In genomic region chr1:21302747-21303715, GRCh38 we compare ENCODE assay signal across 8 cellular contexts. TPM values are rescaled to one million over a fixed set of nuclear protein-coding genes. Genes with fewer than 3 reads are reported as not detected.
A peak's percentile ranks its signal among the peaks of the same experiment; 100 is the strongest.
DNase-seq lines count a peak whose midpoint lies in the region; ATAC-seq lines count a peak whose summit lies in the region.

No MANE protein-coding gene starts in this region.

- no peaks in the 10 kb centered on the region for H3K9me3 Mint-ChIP-seq in effector memory CD8-positive, alpha-beta T cell

- H3K4me2 ChIP-seq in BLaER1 treated with 17β-estradiol and CSF1 and Interleukin-3, amounts not matched to agents 10 nM and 100 nM = peak overlapping the region in 7 of 11 experiments; percentile 3 to 31 (median 13); a peak in 10 of 22 replicates

- peak overlapping the region in 2 of 11 experiments; percentile 1 to 8; a peak in 2 of 22 replicates for H3K9ac ChIP-seq in BLaER1 treated with 17β-estradiol and CSF1 and Interleukin-3, amounts not matched to agents 10 nM and 100 nM

- H4K20me1 ChIP-seq in BLaER1 treated with 17β-estradiol and CSF1 and Interleukin-3, amounts not matched to agents 10 nM and 100 nM = peaks cover 0 to 33% (median 4%) of the 10 kb centered on the region in 11 experiments; a peak in 9 of 22 replicates

- H3K36me3 Mint-ChIP-seq in effector memory CD8-positive, alpha-beta T cell (ENCODE audit: insufficient read depth) = peaks cover 16% of the 10 kb centered on the region

- H3K4me3 Mint-ChIP-seq in effector memory CD8-positive, alpha-beta T cell = peak overlapping the region in 1 of 2 donors; percentile 7

- no peak for ATAC-seq in effector memory CD8-positive, alpha-beta T cell (replicated peaks)
- ATAC-seq in HG03139 (IDR thresholded peaks at IDR 0.05; ENCODE audit: unreplicated experiment) (no peak), GM21447 (IDR thresholded peaks at IDR 0.05; ENCODE audit: unreplicated experiment) (no peak)

- no peak overlapping the region for H3K4me3 ChIP-seq in BLaER1 treated with 17β-estradiol and CSF1 and Interleukin-3, amounts not matched to agents 10 nM and 100 nM

- no peaks in the 10 kb centered on the region for H3K36me3 ChIP-seq in BLaER1 treated with 17β-estradiol and CSF1 and Interleukin-3, amounts not matched to agents 10 nM and 100 nM

- no peaks in the 10 kb centered on the region for H3K9me3 ChIP-seq in BLaER1 treated with 17β-estradiol and CSF1 and Interleukin-3, amounts not matched to agents 10 nM and 100 nM (replicated peaks in 1 of 11)

- peak overlapping the region; percentile 15 to 23 for H3K27ac Mint-ChIP-seq in effector memory CD8-positive, alpha-beta T cell

- H3K27me3 Mint-ChIP-seq in effector memory CD8-positive, alpha-beta T cell = no peaks in the 10 kb centered on the region

- DNase-seq in LHCN-M2 (ENCODE audit: low read depth) (peak; percentile 77), myocyte (ENCODE audit: low read depth) (peak; percentile 63), T-helper 1 cell (no peak)
- no peak for DNase-seq in effector memory CD8-positive, alpha-beta T cell
- no peak for DNase-seq in stimulated activated CD4-positive, alpha-beta T cell treated with anti-CD3 and anti-CD28 coated beads, Interleukin-2, amount 100 ng/mL, for 24 hours

- H3K4me1 ChIP-seq in BLaER1 treated with 17β-estradiol and CSF1 and Interleukin-3, amounts not matched to agents 10 nM and 100 nM = peaks cover 29 to 62% (median 58%) of the 10 kb centered on the region in 10 experiments

- peaks cover 38 to 48% of the 10 kb centered on the region in 2 donors for H3K4me1 Mint-ChIP-seq in effector memory CD8-positive, alpha-beta T cell (ENCODE audit: low read depth in 2 of 2)

- H3K27me3 ChIP-seq in BLaER1 treated with 17β-estradiol and CSF1 and Interleukin-3, amounts not matched to agents 10 nM and 100 nM = peaks cover 0 to 12% (median 0%) of the 10 kb centered on the region in 11 experiments; a peak in 1 of 22 replicates

- H3K27ac ChIP-seq in BLaER1 treated with 17β-estradiol and CSF1 and Interleukin-3, amounts not matched to agents 10 nM and 100 nM = peak overlapping the region in 3 of 11 experiments; percentile 3 to 27 (median 11); a peak in 2 of 22 replicates

RNA-seq across cellular contexts. Expression of gene ECE1, which starts 12.8 kb away (rescaled TPM):
- 50.5 and 61.5 TPM in 2 replicates for total RNA-seq in LHCN-M2 (2014; rRNA removed)
- polyA plus RNA-seq in LHCN-M2 (2012) = 54.0 TPM
- 15.9 and 17.0 TPM in 2 replicates for total RNA-seq in myocyte
- polyA plus RNA-seq in myocyte (2012) = 59.1 TPM

Comparison
In these comparisons a context has a peak if more than half of its experiments do, and no peak if none do; other contexts are left out.
1. DNase-seq: peak in LHCN-M2 (single experiment) and myocyte (single experiment); none in effector memory CD8-positive, alpha-beta T cell (0 of 3), stimulated activated CD4-positive, alpha-beta T cell treated with anti-CD3 and anti-CD28 coated beads, Interleukin-2, amount 100 ng/mL, for 24 hours (0 of 2) and T-helper 1 cell (0 of 5).